Comparison of ENCODE assay signal across 9 cellular contexts in the genomic region with DNA sequence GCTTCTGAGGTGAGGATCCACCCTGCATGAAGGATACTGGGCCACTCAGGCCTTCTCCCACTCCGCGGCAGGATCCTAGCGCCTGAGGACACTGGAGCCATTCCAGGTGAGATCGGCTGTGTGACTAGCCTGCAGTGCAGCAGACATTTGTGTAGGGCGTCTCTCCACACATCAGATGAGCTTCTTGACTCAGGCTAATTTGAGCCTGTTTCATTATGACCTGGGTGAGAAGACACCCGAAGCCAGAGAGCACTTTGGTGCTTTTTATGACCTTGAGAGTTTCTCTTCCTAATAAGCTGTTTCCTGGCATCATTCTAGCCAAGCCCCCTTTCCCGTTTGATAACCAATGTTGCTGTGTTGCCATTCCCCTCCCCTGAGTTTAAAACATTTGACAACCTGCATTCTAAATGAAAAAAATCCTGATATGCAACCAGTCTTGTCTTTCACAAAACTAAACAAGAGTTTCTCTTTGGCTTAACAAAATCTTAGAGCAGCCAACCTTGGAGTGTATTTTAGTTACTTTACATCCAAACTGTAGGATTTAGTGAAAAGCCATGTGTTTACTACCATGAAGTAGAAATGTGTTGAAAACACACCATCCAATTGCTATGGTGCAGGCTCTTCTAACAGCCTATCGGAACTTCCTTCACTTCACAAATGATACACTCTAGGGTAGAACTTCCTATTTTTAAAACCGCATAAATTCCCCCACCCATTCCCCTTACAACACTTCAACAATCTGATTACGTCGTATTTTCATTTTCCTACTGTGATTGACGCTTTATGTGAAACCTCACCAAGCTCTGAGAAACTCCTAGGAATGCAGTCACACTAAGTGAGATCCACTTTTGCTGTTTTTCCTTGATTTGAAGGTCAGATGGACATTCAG.
A peak's percentile ranks its signal among the peaks of the same experiment; 100 is the strongest.
DNase-seq lines count a peak whose midpoint lies in the region; ATAC-seq and TF ChIP-seq lines count a peak whose summit lies in the region.
"Had no signal": no experiment of that assay in that cellular context is flagged by ENCODE, and none has a peak within 500 bp of the region (broad histone marks: within the 10 kb centered on the region; RNA-seq: fewer than 3 reads in every experiment).

No MANE protein-coding gene starts in this region.

- H3K27ac ChIP-seq in osteoblast (ENCODE audit: low read depth, low read length) (no peak overlapping the region), body of pancreas (no peak overlapping the region)
- H3K27ac ChIP-seq: VCaP had no signal

- no peak for TF ChIP-seq POLR2A in body of pancreas (IDR thresholded peaks at IDR 0.05)

- in situ Hi-C loops in ACHN (cut with HindIII; ENCODE audit: low pct_ligation_motif_present, low pct_unique_long_range_greater_than_20kb, low sequenced_read_pairs) = no loop called here

- H3K4me3 Mint-ChIP-seq in activated naive CD8-positive, alpha-beta T cell treated with anti-CD3 and anti-CD28 coated beads, Interleukin-2, amount 50 U/mL, for 24 hours = peak overlapping the region; percentile 57
- no peak overlapping the region for H3K4me3 Mint-ChIP-seq in HFFc6

- no peaks in the 10 kb centered on the region for H3K9me3 ChIP-seq in osteoblast (ENCODE audit: low read depth, low read length)
- H3K9me3 ChIP-seq in body of pancreas = no peaks in the 10 kb centered on the region

- H3K27me3 ChIP-seq in osteoblast (ENCODE audit: insufficient read depth, low read length) (no peaks in the 10 kb centered on the region), body of pancreas (no peaks in the 10 kb centered on the region)

- no peaks in the 10 kb centered on the region for H3K27me3 Mint-ChIP-seq in activated naive CD8-positive, alpha-beta T cell treated with anti-CD3 and anti-CD28 coated beads, Interleukin-2, amount 50 U/mL, for 24 hours
- peaks cover 34% of the 10 kb centered on the region for H3K27me3 Mint-ChIP-seq in HFFc6 (ENCODE audit: insufficient read depth)

- intact Hi-C loops in body of pancreas (cut with DNase I) = no loop called here

- no peak overlapping the region for H3K4me2 ChIP-seq in osteoblast (ENCODE audit: insufficient read depth, low read length)

- DNase-seq in GM12864 (ENCODE audit: low read depth) (peak; percentile 78), HFFc6 (no peak), ACHN (no peak), osteoblast (ENCODE audit: insufficient read length, low spot score, missing footprints) (no peak), body of pancreas (no peak)
- no peak for DNase-seq in activated naive CD8-positive, alpha-beta T cell treated with anti-CD3 and anti-CD28 coated beads, Interleukin-2, amount 50 U/mL, for 24 hours

- H3K36me3 ChIP-seq in osteoblast (ENCODE audit: insufficient read depth, low read length) = no peaks in the 10 kb centered on the region
- H3K36me3 ChIP-seq in body of pancreas (replicated peaks in 1 of 2; ENCODE audit: insufficient read depth in 1 of 2, low read depth in 2 of 2) = no peaks in the 10 kb centered on the region

- no peaks in the 10 kb centered on the region for H3K79me2 ChIP-seq in osteoblast (ENCODE audit: insufficient read depth, low read length)

- H3K4me1 Mint-ChIP-seq in activated naive CD8-positive, alpha-beta T cell treated with anti-CD3 and anti-CD28 coated beads, Interleukin-2, amount 50 U/mL, for 24 hours = peaks cover 47% of the 10 kb centered on the region
- H3K4me1 Mint-ChIP-seq in HFFc6 (ENCODE audit: low read depth) = no peaks in the 10 kb centered on the region; the same call in 1 of the 2 replicates

- no peak overlapping the region for H2AFZ ChIP-seq in osteoblast (ENCODE audit: low read length)

- H3K4me1 ChIP-seq in osteoblast (ENCODE audit: insufficient read depth, low read length) (peaks cover 5% of the 10 kb centered on the region), body of pancreas (no peaks in the 10 kb centered on the region)

- TF ChIP-seq CTCF in GM12864 (IDR thresholded peaks at IDR 0.05; ENCODE audit: low read depth, low read length, missing control alignments) (no peak), HFFc6 (IDR thresholded peaks at IDR 0.05) (no peak), osteoblast (IDR thresholded peaks at IDR 0.05; ENCODE audit: extremely low read depth, low read depth, low read length) (no peak), body of pancreas (IDR thresholded peaks at IDR 0.05) (no peak)

- no peaks in the 10 kb centered on the region for H4K20me1 ChIP-seq in osteoblast (ENCODE audit: insufficient read depth, low read length)

- H3K9me3 Mint-ChIP-seq in activated naive CD8-positive, alpha-beta T cell treated with anti-CD3 and anti-CD28 coated beads, Interleukin-2, amount 50 U/mL, for 24 hours = no peaks in the 10 kb centered on the region
- H3K9me3 Mint-ChIP-seq in HFFc6 = no peaks in the 10 kb centered on the region

- no peaks in the 10 kb centered on the region for H3K36me3 Mint-ChIP-seq in activated naive CD8-positive, alpha-beta T cell treated with anti-CD3 and anti-CD28 coated beads, Interleukin-2, amount 50 U/mL, for 24 hours (ENCODE audit: low read depth)
- no peaks in the 10 kb centered on the region for H3K36me3 Mint-ChIP-seq in HFFc6 (ENCODE audit: low read depth)

- ATAC-seq in GM19463 (IDR thresholded peaks at IDR 0.05; ENCODE audit: unreplicated experiment) (peak; percentile 90), HG03442 (IDR thresholded peaks at IDR 0.05; ENCODE audit: unreplicated experiment) (peak; percentile 95), body of pancreas (no peak)
- ATAC-seq in activated naive CD8-positive, alpha-beta T cell treated with anti-CD3 and anti-CD28 coated beads, Interleukin-2, amount 50 U/mL, for 24 hours = peak; percentile 74

- H3K4me3 ChIP-seq in GM12864 (ENCODE audit: low read depth, low read length) (peak overlapping the region; percentile 33), osteoblast (ENCODE audit: insufficient read depth, low read length) (no peak overlapping the region), body of pancreas (no peak overlapping the region)

- H3K27ac Mint-ChIP-seq in activated naive CD8-positive, alpha-beta T cell treated with anti-CD3 and anti-CD28 coated beads, Interleukin-2, amount 50 U/mL, for 24 hours = peak overlapping the region; percentile 88
- no peak overlapping the region for H3K27ac Mint-ChIP-seq in HFFc6

- WGBS in body of pancreas, 2 donors = 70 to 75% methylated on average over 11 to 12 of the region's 12 CpGs
